ENCODE assay signal across 29 cellular contexts in genomic region chr6:169577236-169577635, GRCh38.
DNase-seq lines count a peak whose midpoint lies in the region; ATAC-seq and TF ChIP-seq lines count a peak whose summit lies in the region.
"Had no signal": no experiment of that assay in that cellular context is flagged by ENCODE, and none has a peak within 500 bp of the region (broad histone marks: within the 10 kb centered on the region; RNA-seq: fewer than 3 reads in every experiment).

No MANE protein-coding gene starts in this region.

- H4K91ac ChIP-seq in IMR-90 (ENCODE audit: insufficient read depth, low read depth, low read length) = no peak overlapping the region

- BruUV-seq in IMR-90 (replicated peaks; lab: Mats Ljungman, UMichigan) = no TSS peak

- no peak overlapping the region for H2BK120ac ChIP-seq in IMR-90 (ENCODE audit: low read depth, low read length)

- H3K9me1 ChIP-seq in IMR-90 (ENCODE audit: insufficient read depth, low read length) = no peaks in the 10 kb centered on the region

- H2BK20ac ChIP-seq in IMR-90 (ENCODE audit: low read depth, low read length) = no peak overlapping the region

- H2AK9ac ChIP-seq in IMR-90 (replicated peaks; ENCODE audit: low read depth, low read length, poor library complexity) = no peak overlapping the region

- H3K56ac ChIP-seq in IMR-90 (ENCODE audit: extremely low read depth, insufficient read depth, low read length) = no peak overlapping the region

- H3K4ac ChIP-seq in IMR-90 (ENCODE audit: low read depth, low read length) = no peak overlapping the region

- TF ChIP-seq CTCF in IMR-90 (conservative IDR thresholded peaks at IDR 0.05; ENCODE audit: low read depth, low read length) = no peak
- no peak for TF ChIP-seq CTCF in lower lobe of right lung (IDR thresholded peaks at IDR 0.05)
- TF ChIP-seq CTCF in thoracic aorta (IDR thresholded peaks at IDR 0.05) = no peak

- no peak overlapping the region for H3K9ac ChIP-seq in IMR-90 (ENCODE audit: low read depth, low read length)

- H3K27me3 ChIP-seq in IMR-90 (ENCODE audit: control insufficient read depth, insufficient read depth, low read length) (no peaks in the 10 kb centered on the region), lower lobe of right lung (ENCODE audit: low read depth) (no peaks in the 10 kb centered on the region), thoracic aorta (replicated peaks; ENCODE audit: insufficient read depth) (no peaks in the 10 kb centered on the region)
- H3K27me3 ChIP-seq: BE2C, body of pancreas, suprapubic skin had no signal

- no peak for TF ChIP-seq RAD21 in IMR-90 (IDR thresholded peaks at IDR 0.05; ENCODE audit: low read length)

- H2BK5ac ChIP-seq in IMR-90 (ENCODE audit: low read depth, low read length, poor library complexity, severe bottlenecking) = no peak overlapping the region

- H3K14ac ChIP-seq in IMR-90 (replicated peaks; ENCODE audit: low read depth, low read length) = no peak overlapping the region

- WGBS in IMR-90 (ENCODE audit: extremely low coverage in 2 of 2, insufficient read length in 1 of 2), 2 experiments = 84% methylated on average over 11 of the region's 38 CpGs; no CpG with 5 or more reads in 1 of the 2 experiments

- H3K4me3 ChIP-seq in IMR-90 (ENCODE audit: insufficient read depth, low read depth, low read length) (no peak overlapping the region), lower lobe of right lung (peak overlapping the region; percentile 17), thoracic aorta (peak overlapping the region; percentile 30)
- H3K4me3 ChIP-seq: body of pancreas, PC-9, skin epidermis, suprapubic skin had no signal

- H3K36me3 ChIP-seq in IMR-90 (ENCODE audit: control insufficient read depth, insufficient read depth, low read length) (peaks cover 1% of the 10 kb centered on the region), lower lobe of right lung (no peaks in the 10 kb centered on the region), thoracic aorta (no peaks in the 10 kb centered on the region)
- H3K36me3 ChIP-seq: BE2C, suprapubic skin had no signal

- H4K20me1 ChIP-seq in IMR-90 (ENCODE audit: insufficient read depth, low read length) = no peaks in the 10 kb centered on the region

- H2AK5ac ChIP-seq in IMR-90 (ENCODE audit: low read depth, low read length) = no peak overlapping the region

- POLR2A ChIA-PET in IMR-90 (lab: Charles Lee; ENCODE audit: unreplicated experiment) = no interaction called here

- H4K8ac ChIP-seq in IMR-90 (ENCODE audit: low read depth in 2 of 2, low read length in 2 of 2) = no peak overlapping the region

- ATAC-seq in IMR-90 (ENCODE audit: low read depth) (no peak), lower lobe of right lung (peak in 1 of 2 donors; percentile 27), thoracic aorta (ENCODE audit: insufficient number of reproducible peaks, low FRiP score, low read depth) (no peak), GM18909 (IDR thresholded peaks at IDR 0.05; ENCODE audit: poor library complexity, unreplicated experiment) (no peak), HG03039 (IDR thresholded peaks at IDR 0.05; ENCODE audit: unreplicated experiment) (no peak), HG03108 (IDR thresholded peaks at IDR 0.05; ENCODE audit: unreplicated experiment) (no peak)
- ATAC-seq: body of pancreas; CD8-positive, alpha-beta T cell; SK-N-SH treated with all-trans-retinoic acid at 6 μM for 48 hours; T-helper 17 cell had no signal

- in situ Hi-C loops in IMR-90 (cut with MboI; ENCODE audit: low sequenced_read_pairs) = no loop called here

- CTCF ChIA-PET in IMR-90 (lab: Yijun Ruan, JAX) = no interaction called here

- no peaks in the 10 kb centered on the region for H3K79me1 ChIP-seq in IMR-90 (ENCODE audit: low read depth in 1 of 2, low read length in 2 of 2)

- peak overlapping the region; percentile 56 for H2AFZ ChIP-seq in IMR-90 (replicated peaks; ENCODE audit: low read length, poor library complexity)
- H2AFZ ChIP-seq: PC-9 had no signal

- DNase-seq in IMR-90 = no peak
- peak; percentile 32 for DNase-seq in ecto neural progenitor cell (ENCODE audit: low spot score)
- no peak for DNase-seq in lower lobe of right lung
- no peak for DNase-seq in thoracic aorta (ENCODE audit: low spot score)
- DNase-seq: activated CD4-positive, alpha-beta T cell treated with anti-CD3 and anti-CD28 coated beads, Interleukin-2, amount 50 U/mL, for 48 hours; activated CD4-positive, CD25-positive, alpha-beta regulatory T cell treated with anti-CD3 and anti-CD28 coated beads, Interleukin-2, amount 50 U/mL, for 72 hours; activated T-cell treated with anti-CD3 and anti-CD28 coated beads, Interleukin-2, amount 50 U/mL, for 48 hours; BE2C; body of pancreas; CD8-positive, alpha-beta T cell; effector CD4-positive, alpha-beta T cell; HCEC 1CT; Kasumi-1; midbrain; naive B cell; NCI-H1417; NCI-H2029 treated with DMSO at 0.1 percent for 48 hours; NCI-H2227 treated with DMSO at 0.1 percent for 48 hours; NCI-H526 treated with DMSO at 0.1 percent for 48 hours; PC-9; stimulated activated naive CD4-positive, alpha-beta T cell; T-helper 17 cell had no signal

- H3K4me1 ChIP-seq in IMR-90 (ENCODE audit: control insufficient read depth, insufficient read depth, low read length) (no peaks in the 10 kb centered on the region), lower lobe of right lung (no peaks in the 10 kb centered on the region), thoracic aorta (ENCODE audit: control insufficient read depth in 1 of 2, low read depth in 2 of 2) (no peaks in the 10 kb centered on the region)
- H3K4me1 ChIP-seq: BE2C, body of pancreas, suprapubic skin had no signal

- no peak overlapping the region for H3K23ac ChIP-seq in IMR-90 (ENCODE audit: low read depth, low read length)

- no peaks in the 10 kb centered on the region for H3K9me3 ChIP-seq in IMR-90 (ENCODE audit: control insufficient read depth, insufficient read depth, low read length)
- H3K9me3 ChIP-seq in lower lobe of right lung = no peaks in the 10 kb centered on the region
- H3K9me3 ChIP-seq in thoracic aorta = no peaks in the 10 kb centered on the region
- H3K9me3 ChIP-seq: BE2C, body of pancreas, suprapubic skin had no signal

- H3K18ac ChIP-seq in IMR-90 (ENCODE audit: low read depth, low read length) = no peak overlapping the region

- H3K27ac ChIP-seq in IMR-90 (ENCODE audit: insufficient read depth, low read length) (no peak overlapping the region), lower lobe of right lung (no peak overlapping the region), thoracic aorta (no peak overlapping the region)
- H3K27ac ChIP-seq: body of pancreas, epithelial cell of prostate, PC-9, suprapubic skin had no signal

- H3K4me2 ChIP-seq in IMR-90 (ENCODE audit: low read depth, low read length) = no peak overlapping the region
- H3K4me2 ChIP-seq: PC-9 had no signal

- intact Hi-C loops in IMR-90 (cut with micrococcal nuclease) = no loop called here
- intact Hi-C loops in lower lobe of right lung (cut with DNase I) = no loop called here

- dilution Hi-C loops in IMR-90 (cut with HindIII; ENCODE audit: low sequenced_read_pairs, unreplicated experiment) = no loop called here

- H4K5ac ChIP-seq in IMR-90 (ENCODE audit: low read depth, low read length) = no peak overlapping the region

- H2BK15ac ChIP-seq in IMR-90 (ENCODE audit: low read depth, low read length) = no peak overlapping the region

- TF ChIP-seq POLR2A in IMR-90 (IDR thresholded peaks at IDR 0.05; ENCODE audit: low read depth, low read length) = no peak

TF ChIP-seq in IMR-90, 13 proteins besides CTCF, POLR2A, EP300 and RAD21:
- TF ChIP-seq CEBPB (IDR thresholded peaks at IDR 0.05; ENCODE audit: low read depth, low read length) (no peak), RFX5 (IDR thresholded peaks at IDR 0.05; ENCODE audit: low read depth, low read length) (no peak), SMC3 (IDR thresholded peaks at IDR 0.05; ENCODE audit: low read depth, low read length) (no peak), FOS (IDR thresholded peaks at IDR 0.05; ENCODE audit: low read depth, low read length) (no peak), USF2 (IDR thresholded peaks at IDR 0.05; ENCODE audit: low read depth, low read length) (no peak), BHLHE40 (IDR thresholded peaks at IDR 0.05; ENCODE audit: low read depth, low read length) (no peak), MXI1 (IDR thresholded peaks at IDR 0.05; ENCODE audit: borderline replicate concordance, low read depth, low read length) (no peak), RCOR1 (IDR thresholded peaks at IDR 0.05; ENCODE audit: insufficient replicate concordance, low read length) (no peak), MAFK (IDR thresholded peaks at IDR 0.05; ENCODE audit: low read depth, low read length) (no peak), ELK1 (IDR thresholded peaks at IDR 0.05; ENCODE audit: borderline replicate concordance, low read depth, low read length) (no peak)
